Comparison of ENCODE assay signal across 30 cellular contexts in the genomic region with DNA sequence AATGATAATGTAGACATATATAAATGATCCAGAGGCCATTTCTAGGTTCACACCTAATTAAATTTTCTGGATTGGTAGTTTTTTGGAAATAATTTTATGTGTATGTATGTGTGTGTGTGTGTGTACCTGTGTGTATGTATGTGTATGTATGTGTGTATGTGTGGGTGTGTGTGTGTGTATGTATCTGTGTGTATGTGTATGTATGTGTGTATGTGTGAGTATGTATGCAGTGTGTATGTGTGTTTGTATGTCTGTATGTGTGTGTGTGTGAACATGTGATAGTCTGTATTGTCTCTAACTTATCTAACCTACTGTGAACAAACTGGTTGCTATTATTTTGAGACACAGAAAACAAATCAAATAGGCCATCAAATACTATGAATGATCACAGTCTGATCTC.
"Had no signal": no experiment of that assay in that cellular context is flagged by ENCODE, and none has a peak within 500 bp of the region (broad histone marks: within the 10 kb centered on the region; RNA-seq: fewer than 3 reads in every experiment).

No MANE protein-coding gene starts in this region.

- H3K36me3 Mint-ChIP-seq: activated naive CD4-positive, alpha-beta T cell treated with anti-CD3 and anti-CD28 coated beads, Interleukin-2, amount 10 ng/mL, durations not matched to agents 7 days and 5 days; activated naive CD4-positive, alpha-beta T cell treated with anti-CD3 and anti-CD28 coated beads, Interleukin-2, amount 50 U/mL, for 72 hours; activated naive CD8-positive, alpha-beta T cell treated with anti-CD3 and anti-CD28 coated beads, Interleukin-2, amount 10 ng/mL, durations not matched to agents 7 days and 5 days; brain had no signal

- H3K9me3 ChIP-seq: ascending aorta, breast epithelium, colonic mucosa, esophagus squamous epithelium, gastroesophageal sphincter, heart right ventricle had no signal

- H3K4me1 Mint-ChIP-seq: activated CD4-positive, alpha-beta memory T cell treated with anti-CD3 and anti-CD28 coated beads, Interleukin-2, amount 10 ng/mL, durations not matched to agents 7 days and 5 days; activated CD4-positive, alpha-beta T cell treated with anti-CD3 and anti-CD28 coated beads, Interleukin-2, amount 10 ng/mL, durations not matched to agents 7 days and 5 days; activated naive CD4-positive, alpha-beta T cell treated with anti-CD3 and anti-CD28 coated beads, Interleukin-2, amount 10 ng/mL, durations not matched to agents 7 days and 5 days; activated naive CD8-positive, alpha-beta T cell treated with anti-CD3 and anti-CD28 coated beads, Interleukin-2, amount 10 ng/mL, durations not matched to agents 7 days and 5 days had no signal

- H3K27me3 ChIP-seq: ascending aorta, breast epithelium, cardiac muscle cell, colonic mucosa, esophagus squamous epithelium, heart right ventricle had no signal

- H3K27ac Mint-ChIP-seq: activated CD4-positive, alpha-beta memory T cell treated with anti-CD3 and anti-CD28 coated beads, Interleukin-2, amount 10 ng/mL, durations not matched to agents 7 days and 5 days; activated CD4-positive, alpha-beta T cell treated with anti-CD3 and anti-CD28 coated beads, Interleukin-2, amount 10 ng/mL, durations not matched to agents 7 days and 5 days; activated naive CD4-positive, alpha-beta T cell treated with anti-CD3 and anti-CD28 coated beads, Interleukin-2, amount 10 ng/mL, durations not matched to agents 7 days and 5 days; activated naive CD4-positive, alpha-beta T cell treated with anti-CD3 and anti-CD28 coated beads, Interleukin-2, amount 50 U/mL, for 72 hours; activated naive CD8-positive, alpha-beta T cell treated with anti-CD3 and anti-CD28 coated beads, Interleukin-2, amount 10 ng/mL, durations not matched to agents 7 days and 5 days; activated T-cell treated with anti-CD3 and anti-CD28 coated beads, Interleukin-2, amount 50 U/mL, for 24 hours; activated T-cell treated with anti-CD3 and anti-CD28 coated beads, Interleukin-2, amount 50 U/mL, for 72 hours; brain had no signal

- H3K4me1 ChIP-seq: ascending aorta, breast epithelium, colonic mucosa, esophagus squamous epithelium, gastroesophageal sphincter, heart right ventricle had no signal

- H3K4me3 ChIP-seq: ascending aorta, breast epithelium, cardiac muscle cell, colonic mucosa, esophagus squamous epithelium, gastroesophageal sphincter, heart right ventricle had no signal

- H3K9me3 Mint-ChIP-seq: activated CD4-positive, alpha-beta memory T cell treated with anti-CD3 and anti-CD28 coated beads, Interleukin-2, amount 10 ng/mL, durations not matched to agents 7 days and 5 days; activated CD4-positive, alpha-beta T cell treated with anti-CD3 and anti-CD28 coated beads, Interleukin-2, amount 10 ng/mL, durations not matched to agents 7 days and 5 days; activated naive CD4-positive, alpha-beta T cell treated with anti-CD3 and anti-CD28 coated beads, Interleukin-2, amount 10 ng/mL, durations not matched to agents 7 days and 5 days; activated naive CD4-positive, alpha-beta T cell treated with anti-CD3 and anti-CD28 coated beads, Interleukin-2, amount 50 U/mL, for 72 hours; activated naive CD8-positive, alpha-beta T cell treated with anti-CD3 and anti-CD28 coated beads, Interleukin-2, amount 10 ng/mL, durations not matched to agents 7 days and 5 days; activated T-cell treated with anti-CD3 and anti-CD28 coated beads, Interleukin-2, amount 50 U/mL, for 24 hours; activated T-cell treated with anti-CD3 and anti-CD28 coated beads, Interleukin-2, amount 50 U/mL, for 72 hours; brain had no signal

- FAIRE-seq: endometrium, endothelial cell of umbilical vein had no signal

- H3K36me3 ChIP-seq: ascending aorta, breast epithelium, cardiac muscle cell, colonic mucosa, esophagus squamous epithelium, gastroesophageal sphincter, heart right ventricle had no signal

- H3K4me3 Mint-ChIP-seq: activated CD4-positive, alpha-beta memory T cell treated with anti-CD3 and anti-CD28 coated beads, Interleukin-2, amount 10 ng/mL, durations not matched to agents 7 days and 5 days; activated CD4-positive, alpha-beta T cell treated with anti-CD3 and anti-CD28 coated beads, Interleukin-2, amount 10 ng/mL, durations not matched to agents 7 days and 5 days; activated naive CD4-positive, alpha-beta T cell treated with anti-CD3 and anti-CD28 coated beads, Interleukin-2, amount 10 ng/mL, durations not matched to agents 7 days and 5 days; activated naive CD8-positive, alpha-beta T cell treated with anti-CD3 and anti-CD28 coated beads, Interleukin-2, amount 10 ng/mL, durations not matched to agents 7 days and 5 days; activated T-cell treated with anti-CD3 and anti-CD28 coated beads, Interleukin-2, amount 50 U/mL, for 24 hours; activated T-cell treated with anti-CD3 and anti-CD28 coated beads, Interleukin-2, amount 50 U/mL, for 72 hours; brain had no signal

- DNase-seq: activated CD4-positive, alpha-beta memory T cell treated with anti-CD3 and anti-CD28 coated beads, Interleukin-2, amount 10 ng/mL, durations not matched to agents 7 days and 5 days; activated CD4-positive, alpha-beta T cell treated with anti-CD3 and anti-CD28 coated beads for 1 hour; activated CD4-positive, alpha-beta T cell treated with anti-CD3 and anti-CD28 coated beads for 4 hours; activated CD4-positive, alpha-beta T cell treated with anti-CD3 and anti-CD28 coated beads, Interleukin-2, amount 10 ng/mL, durations not matched to agents 7 days and 5 days; activated CD4-positive, alpha-beta T cell treated with anti-CD3 and anti-CD28 coated beads, Interleukin-2, amount 50 U/mL, for 4 hours; activated CD8-positive, alpha-beta memory T cell treated with anti-CD3 and anti-CD28 coated beads, Interleukin-2, amount 50 U/mL, for 48 hours; activated gamma-delta T cell; activated naive CD4-positive, alpha-beta T cell; activated naive CD4-positive, alpha-beta T cell treated with anti-CD3 and anti-CD28 coated beads, Interleukin-2, amount 10 ng/mL, durations not matched to agents 7 days and 5 days; activated naive CD8-positive, alpha-beta T cell treated with anti-CD3 and anti-CD28 coated beads, Interleukin-2, amount 10 ng/mL, durations not matched to agents 7 days and 5 days; activated T-cell treated with anti-CD3 and anti-CD28 coated beads for 4 hours; activated T-cell treated with anti-CD3 and anti-CD28 coated beads, Interleukin-2, amount 50 U/mL, for 24 hours; activated T-cell treated with anti-CD3 and anti-CD28 coated beads, Interleukin-2, amount 50 U/mL, for 72 hours; central memory CD4-positive, alpha-beta T cell; cerebellar nuclear complex; colonic mucosa; effector CD8-positive, alpha-beta T cell; esophagus squamous epithelium; foreskin melanocyte; heart right ventricle; T-helper 2 cell had no signal

- H3K27ac ChIP-seq: ascending aorta, breast epithelium, cardiac muscle cell, colonic mucosa, epithelial cell of prostate, esophagus squamous epithelium, gastroesophageal sphincter, heart right ventricle had no signal

- ATAC-seq: activated naive CD4-positive, alpha-beta T cell treated with anti-CD3 and anti-CD28 coated beads, Interleukin-2, amount 50 U/mL, for 72 hours; activated T-cell treated with anti-CD3 and anti-CD28 coated beads, Interleukin-2, amount 50 U/mL, for 72 hours; gastroesophageal sphincter; heart right ventricle had no signal
